In the genomic region with DNA sequence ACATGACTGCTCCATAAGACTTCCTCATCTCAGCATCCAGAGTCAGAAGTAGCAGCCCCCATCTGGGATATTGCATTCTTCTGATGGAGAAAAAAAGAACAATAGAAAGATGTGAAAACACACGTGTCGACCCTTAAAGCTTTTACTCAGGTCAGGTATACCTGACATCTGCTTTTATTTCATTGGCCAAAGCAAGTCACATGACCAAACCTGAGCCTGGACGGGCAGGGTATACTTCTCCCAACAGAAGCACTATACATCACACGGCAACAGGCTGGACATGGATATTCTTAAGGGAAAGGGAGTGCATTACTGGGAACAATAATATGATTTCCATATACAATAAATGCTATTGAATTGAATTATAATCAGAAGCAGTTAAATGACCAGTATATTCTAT, we compare ENCODE assay signal across 9 cellular contexts.
"Had no signal": no experiment of that assay in that cellular context is flagged by ENCODE, and none has a peak within 500 bp of the region (broad histone marks: within the 10 kb centered on the region; RNA-seq: fewer than 3 reads in every experiment).

No MANE protein-coding gene starts in this region.

- H3K9me3 ChIP-seq: HAP-1 had no signal

- H3K4me1 Mint-ChIP-seq: GM23338 had no signal

- H3K4me2 ChIP-seq: GM23338, KMS-11 had no signal

- ATAC-seq: GM23338, HCT116 had no signal

- H3K36me3 ChIP-seq: HAP-1 had no signal

- H3K4me1 ChIP-seq: HAP-1 had no signal

- DNase-seq: H7, HFFc6, IMR-90, KBM-7 had no signal

- H3K9me3 Mint-ChIP-seq: GM23338 had no signal

- H3K27ac ChIP-seq: HL-60, KMS-11 had no signal

- H3K4me3 Mint-ChIP-seq: GM23338, HFFc6 had no signal

- H3K9ac ChIP-seq: KMS-11 had no signal

- H3K4me3 ChIP-seq: GM23338, HAP-1 had no signal

- H3K27ac Mint-ChIP-seq: GM23338, HFFc6 had no signal
